Comparison of ENCODE assay signal across 8 cellular contexts in the genomic region with DNA sequence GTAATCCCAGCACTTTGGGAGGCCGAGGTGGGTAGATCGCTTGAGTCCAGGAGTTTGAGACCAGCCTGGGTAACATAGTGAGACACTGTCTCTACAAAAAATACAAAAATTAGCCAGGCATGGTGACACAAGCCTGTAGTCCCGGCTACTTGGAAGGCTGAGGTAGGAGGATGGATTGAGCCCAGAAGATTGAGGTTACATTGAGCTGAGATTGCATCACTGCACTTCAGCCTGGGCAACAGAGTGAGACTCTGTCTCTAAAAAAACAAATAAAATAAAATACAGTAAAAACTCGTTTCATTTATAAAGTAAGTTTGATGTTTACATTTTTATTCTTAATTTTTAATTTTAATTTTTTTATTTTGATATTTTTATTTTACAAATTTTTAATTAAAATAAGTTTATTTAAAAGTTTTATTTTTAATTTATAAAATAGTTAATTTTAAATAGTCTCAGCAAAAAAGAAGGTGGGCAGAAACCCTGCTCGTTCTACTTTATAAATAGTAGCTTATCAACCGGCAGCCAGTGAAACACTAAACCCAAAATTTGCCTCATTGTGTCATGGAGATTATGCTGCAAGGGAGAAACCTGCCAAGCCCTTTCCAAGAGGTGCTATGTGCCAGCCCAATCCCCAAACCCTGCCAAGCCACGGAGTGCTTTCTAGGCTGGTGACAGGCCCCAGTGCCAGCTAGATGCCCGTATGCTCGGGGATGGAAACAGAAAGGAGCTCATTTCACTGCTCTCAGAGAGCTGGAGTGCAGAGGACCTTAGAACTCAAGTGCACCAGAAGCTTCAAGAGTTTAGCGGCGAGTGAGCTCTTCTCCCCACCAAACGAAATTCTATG. TPM values are rescaled to one million over a fixed set of nuclear protein-coding genes. Genes with fewer than 3 reads are reported as not detected.
DNase-seq lines count a peak whose midpoint lies in the region; ATAC-seq and TF ChIP-seq lines count a peak whose summit lies in the region.

No MANE protein-coding gene starts in this region.

- TF ChIP-seq CTCF in AG10803 (conservative IDR thresholded peaks at IDR 0.05; ENCODE audit: low read length) = no peak
- no peak for TF ChIP-seq CTCF in mucosa of descending colon (IDR thresholded peaks at IDR 0.05)
- TF ChIP-seq CTCF in esophagus muscularis mucosa (IDR thresholded peaks at IDR 0.05) = no peak

- H3K27me3 ChIP-seq in esophagus muscularis mucosa = no peaks in the 10 kb centered on the region

- DNase-seq in AG10803 (ENCODE audit: low read depth) (peak; percentile 36), NCI-H2081 (lab: John Stamatoyannopoulos, UW) (peak; percentile 62 to 89), astrocyte of the hippocampus (ENCODE audit: low read depth, low spot score) (peak; percentile 67), mucosa of descending colon (no peak), posterior vena cava (ENCODE audit: low spot score) (no peak), esophagus muscularis mucosa (ENCODE audit: extremely low spot score) (no peak)

- TF ChIP-seq POLR2A in esophagus muscularis mucosa (IDR thresholded peaks at IDR 0.05; ENCODE audit: low read depth) = no peak

- H3K9me3 ChIP-seq in mucosa of descending colon (no peaks in the 10 kb centered on the region), esophagus muscularis mucosa (no peaks in the 10 kb centered on the region)

- WGBS in esophagus muscularis mucosa = 42% methylated on average over 12 of the region's 12 CpGs

- TF ChIP-seq EP300 in esophagus muscularis mucosa (IDR thresholded peaks at IDR 0.05) = no peak

- H3K27ac ChIP-seq in esophagus muscularis mucosa (replicated peaks in 1 of 4) = peak overlapping the region in 1 of 4 donors; percentile 28

- intact Hi-C loops in mucosa of descending colon (cut with DNase I, micrococcal nuclease) (no loop called here), posterior vena cava (cut with DNase I) (no loop called here), esophagus muscularis mucosa (cut with DNase I) (no loop called here)

- H3K4me3 ChIP-seq in AG10803 (ENCODE audit: low read length) = no peak overlapping the region
- no peak overlapping the region for H3K4me3 ChIP-seq in mucosa of descending colon
- no peak overlapping the region for H3K4me3 ChIP-seq in esophagus muscularis mucosa

- H3K36me3 ChIP-seq in mucosa of descending colon (ENCODE audit: low read depth) (no peaks in the 10 kb centered on the region), esophagus muscularis mucosa (peaks cover 0 to 5% (median 0%) of the 10 kb centered on the region in 4 donors)

- H3K4me1 ChIP-seq in mucosa of descending colon (ENCODE audit: low read depth) (peaks cover 26% of the 10 kb centered on the region), esophagus muscularis mucosa (peaks cover 13 to 19% (median 15%) of the 10 kb centered on the region in 4 donors)

- peak; percentile 6 for ATAC-seq in mucosa of descending colon
- no peak for ATAC-seq in HG03175 (IDR thresholded peaks at IDR 0.05; ENCODE audit: unreplicated experiment)
- no peak for ATAC-seq in GM21367 (IDR thresholded peaks at IDR 0.05; ENCODE audit: unreplicated experiment)

RNA-seq across cellular contexts. Expression of a gene that starts 38.9 kb away (rescaled TPM):
- 100 to 1,000 TPM in 2 of 3 donors, 10 to 100 TPM in 1; 66.6 to 153 (median 126) TPM for total RNA-seq in mucosa of descending colon
- 10 to 100 TPM; 13.5 to 14.7 TPM for total RNA-seq in posterior vena cava
- 1 to 10 TPM; 5.8 to 9.1 (median 8.3) TPM for total RNA-seq in esophagus muscularis mucosa

Comparison
In these comparisons a context has a peak if more than half of its experiments do, and no peak if none do; other contexts are left out.
1. DNase-seq: peak in AG10803 (single experiment), NCI-H2081 (2 of 2) and astrocyte of the hippocampus (single experiment); none in mucosa of descending colon (0 of 3), posterior vena cava (single experiment) and esophagus muscularis mucosa (single experiment).
2. RNA of a gene that starts 38.9 kb away (total RNA-seq): 66.6 to 153 TPM in mucosa of descending colon; 13.5 to 14.7 TPM in posterior vena cava and 5.8 to 9.1 TPM in esophagus muscularis mucosa; every median in the first group is over 4 times any median in the second.